ENCODE assay signal across 8 cellular contexts in the genomic region with DNA sequence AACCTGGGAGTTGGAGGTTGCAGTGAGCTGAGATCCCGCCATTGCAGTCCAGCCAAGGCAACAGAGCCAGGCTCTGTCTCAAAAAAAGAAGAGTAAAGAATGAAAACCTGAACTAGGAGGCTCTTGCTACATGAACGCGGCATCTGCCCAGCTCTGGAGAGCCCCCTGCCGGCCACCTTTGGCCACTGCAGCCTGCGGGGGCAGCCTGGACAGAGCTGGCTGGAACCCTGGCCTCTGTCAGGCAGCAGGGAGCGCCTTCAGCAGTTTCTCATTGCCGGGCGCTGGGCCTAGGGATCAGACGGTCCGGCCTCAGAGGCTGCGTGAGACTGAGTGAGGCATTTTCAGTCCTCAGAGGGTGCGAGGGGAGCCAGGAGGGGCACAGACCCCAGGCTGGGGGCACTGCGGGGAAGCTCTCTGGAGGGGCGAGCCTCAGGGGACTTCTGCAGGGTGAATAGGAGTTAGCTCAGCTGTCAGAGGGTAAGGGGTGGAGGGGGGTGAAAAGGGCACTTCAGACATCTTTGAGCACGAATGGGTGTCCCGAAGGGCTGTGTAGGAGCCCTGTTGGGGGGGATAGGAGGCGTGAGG. TPM values are rescaled to one million over a fixed set of nuclear protein-coding genes. Genes with fewer than 3 reads are reported as not detected.
DNase-seq lines count a peak whose midpoint lies in the region; ATAC-seq and TF ChIP-seq lines count a peak whose summit lies in the region.

No MANE protein-coding gene starts in this region.

- H3K4me1 Mint-ChIP-seq in activated T-cell treated with anti-CD3 and anti-CD28 coated beads, Interleukin-2, amount 50 U/mL, for 72 hours (ENCODE audit: low read depth), result no peaks in the 10 kb centered on the region
- H3K4me1 Mint-ChIP-seq in nephron progenitor cell, result peaks cover 13% of the 10 kb centered on the region

- no peaks in the 10 kb centered on the region for H3K36me3 ChIP-seq in PC-3 (ENCODE audit: low read depth, low read length)

- H3K27ac ChIP-seq in PC-3 (ENCODE audit: low read length), result no peak overlapping the region

- no peaks in the 10 kb centered on the region for H4K20me1 ChIP-seq in PC-3 (ENCODE audit: low read length)

- no peak overlapping the region for H3K4me2 ChIP-seq in PC-3 (ENCODE audit: low read length)

- H3K27ac Mint-ChIP-seq in activated T-cell treated with anti-CD3 and anti-CD28 coated beads, Interleukin-2, amount 50 U/mL, for 72 hours, result no peak overlapping the region
- H3K27ac Mint-ChIP-seq in nephron progenitor cell, result no peak overlapping the region

- H3K9me2 ChIP-seq in PC-3 (replicated peaks; ENCODE audit: low read length), result no peaks in the 10 kb centered on the region

- BruUV-seq in PC-3 (replicated peaks; lab: Mats Ljungman, UMichigan), result no TSS peak

- TF ChIP-seq CTCF in GM12872 (IDR thresholded peaks at IDR 0.05; ENCODE audit: insufficient read depth, low read depth, low read length) (peak; percentile 99), PC-3 (conservative IDR thresholded peaks at IDR 0.05; ENCODE audit: low read depth, low read length) (peak; percentile 85), nephron progenitor cell (IDR thresholded peaks at IDR 0.05) (peak; percentile 100)

- no peaks in the 10 kb centered on the region for H3K9me3 Mint-ChIP-seq in activated T-cell treated with anti-CD3 and anti-CD28 coated beads, Interleukin-2, amount 50 U/mL, for 72 hours
- no peaks in the 10 kb centered on the region for H3K9me3 Mint-ChIP-seq in nephron progenitor cell

- H3K4me1 ChIP-seq in PC-3 (ENCODE audit: insufficient read depth, low read length), result peaks cover 23% of the 10 kb centered on the region

- intact Hi-C loops in PC-3 (cut with micrococcal nuclease), result loop anchor here (1.0 kb wide), 1 partner anchor 134 kb away; no protein-coding TSS in a partner anchor

- H3K36me3 Mint-ChIP-seq in activated T-cell treated with anti-CD3 and anti-CD28 coated beads, Interleukin-2, amount 50 U/mL, for 72 hours (ENCODE audit: insufficient read depth in 2 of 2), result no peaks in the 10 kb centered on the region
- no peaks in the 10 kb centered on the region for H3K36me3 Mint-ChIP-seq in nephron progenitor cell (ENCODE audit: low read depth)

- ATAC-seq in PC-3, result peak; percentile 49
- peak; percentile 77 to 78 for ATAC-seq in activated T-cell treated with anti-CD3 and anti-CD28 coated beads, Interleukin-2, amount 50 U/mL, for 72 hours (replicated peaks in 1 of 2)
- peak; percentile 66 for ATAC-seq in stimulated activated naive CD8-positive, alpha-beta T cell treated with anti-CD3 and anti-CD28 coated beads, Interleukin-15, Interleukin-2, amounts not matched to agents 100 U/mL and 50 U/mL, for 24 hours

- H3K4me3 ChIP-seq in PC-3 (ENCODE audit: low read length), result no peak overlapping the region

- DNase-seq in HS-27A (ENCODE audit: low read depth) (peak; percentile 64), PC-3 (peak; percentile 74), fibroblast of peridontal ligament (ENCODE audit: extremely low read depth) (peak; percentile 72), nephron progenitor cell (peak; percentile 95), cortex of kidney (lab: John Stamatoyannopoulos, UW) (no peak)
- DNase-seq in activated T-cell treated with anti-CD3 and anti-CD28 coated beads, Interleukin-2, amount 50 U/mL, for 72 hours, result peak; percentile 77 to 89
- peak; percentile 84 for DNase-seq in stimulated activated naive CD8-positive, alpha-beta T cell treated with anti-CD3 and anti-CD28 coated beads, Interleukin-15, Interleukin-2, amounts not matched to agents 100 U/mL and 50 U/mL, for 24 hours

- peaks cover 23% of the 10 kb centered on the region for H3K27me3 Mint-ChIP-seq in activated T-cell treated with anti-CD3 and anti-CD28 coated beads, Interleukin-2, amount 50 U/mL, for 72 hours (ENCODE audit: low read depth)
- H3K27me3 Mint-ChIP-seq in nephron progenitor cell (ENCODE audit: low read depth, poor library complexity), result peaks cover 18% of the 10 kb centered on the region

- H3K4me3 Mint-ChIP-seq in activated T-cell treated with anti-CD3 and anti-CD28 coated beads, Interleukin-2, amount 50 U/mL, for 72 hours, result no peak overlapping the region
- no peak overlapping the region for H3K4me3 Mint-ChIP-seq in nephron progenitor cell

- no peak overlapping the region for H3K9ac ChIP-seq in PC-3 (ENCODE audit: low read length)

- POLR2A ChIA-PET in PC-3 (lab: Charles Lee; ENCODE audit: unreplicated experiment), result no interaction called here

- H2AFZ ChIP-seq in PC-3 (ENCODE audit: low read length), result no peak overlapping the region

- no peaks in the 10 kb centered on the region for H3K79me2 ChIP-seq in PC-3 (ENCODE audit: low read length)

- H3F3A ChIP-seq in PC-3 (ENCODE audit: low read length, unreplicated experiment), result no peaks in the 10 kb centered on the region

- CTCF ChIA-PET in PC-3 (lab: Charles Lee), result interaction anchor here (0.7 to 1.2 kb wide), 2 partner anchors 41 to 135 kb away, joined by 3 to 4 read pairs; no protein-coding TSS in a partner anchor

- no peaks in the 10 kb centered on the region for H3K27me3 ChIP-seq in PC-3 (ENCODE audit: low read length)

- H3K9me3 ChIP-seq in PC-3 (ENCODE audit: low read length), result no peaks in the 10 kb centered on the region

RNA-seq across cellular contexts. Expression of gene DOK7, which starts 17.5 kb away (rescaled TPM):
- 2.5 and 4.9 TPM in 2 replicates for total RNA-seq in PC-3 (2014; rRNA removed)
- total RNA-seq in activated T-cell treated with anti-CD3 and anti-CD28 coated beads, Interleukin-2, amount 50 U/mL, for 72 hours, result not detected

RNA-seq across cellular contexts. Expression of gene HGFAC, which starts 38.9 kb away (rescaled TPM):
- 0.04 and 0.58 TPM in 2 replicates for total RNA-seq in PC-3 (2014; rRNA removed)
- under 1 TPM; 0.51 to 0.62 TPM for total RNA-seq in activated T-cell treated with anti-CD3 and anti-CD28 coated beads, Interleukin-2, amount 50 U/mL, for 72 hours

RNA-seq across cellular contexts. Expression of gene LRPAP1, which starts 51.6 kb away (rescaled TPM):
- total RNA-seq in PC-3 (2014; rRNA removed), result 133 and 148 TPM in 2 replicates
- total RNA-seq in activated T-cell treated with anti-CD3 and anti-CD28 coated beads, Interleukin-2, amount 50 U/mL, for 72 hours, result 10 to 100 TPM; 49.7 to 52.7 TPM
